Comparison of ENCODE assay signal across 16 cellular contexts in genomic region chr5:124700333-124700732, GRCh38. TPM values are rescaled to one million over a fixed set of nuclear protein-coding genes. Genes with fewer than 3 reads are reported as not detected.
DNase-seq lines count a peak whose midpoint lies in the region; ATAC-seq and TF ChIP-seq lines count a peak whose summit lies in the region.
"Had no signal": no experiment of that assay in that cellular context is flagged by ENCODE, and none has a peak within 500 bp of the region (broad histone marks: within the 10 kb centered on the region; RNA-seq: fewer than 3 reads in every experiment).

No MANE protein-coding gene starts in this region.

- TF ChIP-seq POLR2A in esophagus muscularis mucosa (IDR thresholded peaks at IDR 0.05; ENCODE audit: low read depth) (no peak), spleen (IDR thresholded peaks at IDR 0.05) (no peak)

- H3K79me2 ChIP-seq in mammary epithelial cell (ENCODE audit: insufficient read depth, low read length): peaks cover 27% of the 10 kb centered on the region

- H3K4me1 ChIP-seq in Caco-2: peaks cover 64% of the 10 kb centered on the region
- peaks cover 88% of the 10 kb centered on the region for H3K4me1 ChIP-seq in Panc1 (ENCODE audit: control insufficient read depth, insufficient read depth, low read length)
- H3K4me1 ChIP-seq in esophagus muscularis mucosa: peaks cover 49 to 92% (median 78%) of the 10 kb centered on the region in 4 donors
- H3K4me1 ChIP-seq in mammary epithelial cell (ENCODE audit: insufficient read depth, low read length): no peaks in the 10 kb centered on the region
- H3K4me1 ChIP-seq in spleen: peaks cover 0 to 53% (median 21%) of the 10 kb centered on the region in 6 donors

- POLR2A ChIA-PET in Caco-2 (lab: Charles Lee) (no interaction called here), Panc1 (lab: Charles Lee) (no interaction called here)

- TF ChIP-seq EP300 in esophagus muscularis mucosa (IDR thresholded peaks at IDR 0.05): no peak

- no peaks in the 10 kb centered on the region for H3K27me3 Mint-ChIP-seq in Caco-2 (ENCODE audit: insufficient read depth, unreplicated experiment)
- no peaks in the 10 kb centered on the region for H3K27me3 Mint-ChIP-seq in progenitor cell of endocrine pancreas
- H3K27me3 Mint-ChIP-seq: CD8-positive, alpha-beta memory T cell had no signal

- no peaks in the 10 kb centered on the region for H3K36me3 ChIP-seq in Caco-2 (ENCODE audit: control insufficient read depth, insufficient read depth, low read length)
- no peaks in the 10 kb centered on the region for H3K36me3 ChIP-seq in Panc1 (ENCODE audit: control insufficient read depth, insufficient read depth, low read length)
- no peaks in the 10 kb centered on the region for H3K36me3 ChIP-seq in esophagus muscularis mucosa
- H3K36me3 ChIP-seq in mammary epithelial cell (ENCODE audit: insufficient read depth, low read length): no peaks in the 10 kb centered on the region
- H3K36me3 ChIP-seq in spleen: no peaks in the 10 kb centered on the region

- peaks cover 19% of the 10 kb centered on the region for H3K36me3 Mint-ChIP-seq in Caco-2 (ENCODE audit: insufficient read depth, unreplicated experiment)
- H3K36me3 Mint-ChIP-seq in progenitor cell of endocrine pancreas (ENCODE audit: insufficient read depth): peaks cover 27% of the 10 kb centered on the region
- H3K36me3 Mint-ChIP-seq: CD8-positive, alpha-beta memory T cell had no signal

- intact Hi-C loops in Caco-2 (cut with micrococcal nuclease; ENCODE audit: unreplicated experiment): no loop called here
- intact Hi-C loops in Panc1 (cut with micrococcal nuclease; ENCODE audit: unreplicated experiment): no loop called here
- intact Hi-C loops in esophagus muscularis mucosa (cut with DNase I): no loop called here
- intact Hi-C loops in mammary epithelial cell (cut with micrococcal nuclease): no loop called here
- intact Hi-C loops in posterior vena cava (cut with DNase I): no loop called here
- intact Hi-C loops in spleen (cut with DNase I; ENCODE audit: low total_unique reads): no loop called here

- H3K4me3 ChIP-seq in Caco-2 (ENCODE audit: low read depth, low read length) (no peak overlapping the region), Panc1 (ENCODE audit: low read depth in 2 of 2, low read length in 2 of 2) (no peak overlapping the region), esophagus muscularis mucosa (no peak overlapping the region), mammary epithelial cell (replicated peaks in 1 of 3; ENCODE audit: insufficient read depth in 1 of 3, low read depth in 2 of 3, low read length in 3 of 3) (no peak overlapping the region), spleen (no peak overlapping the region)
- H3K4me3 ChIP-seq: BLaER1 had no signal

- H3K27ac Mint-ChIP-seq in Caco-2 (ENCODE audit: unreplicated experiment) (peak overlapping the region; percentile 29), progenitor cell of endocrine pancreas (peak overlapping the region; percentile 88)
- H3K27ac Mint-ChIP-seq: CD8-positive, alpha-beta memory T cell had no signal

- no peaks in the 10 kb centered on the region for H3K27me3 ChIP-seq in Caco-2 (replicated peaks; ENCODE audit: control insufficient read depth, insufficient read depth, low read length)
- no peaks in the 10 kb centered on the region for H3K27me3 ChIP-seq in Panc1 (ENCODE audit: control insufficient read depth, insufficient read depth, low read length)
- H3K27me3 ChIP-seq in esophagus muscularis mucosa: no peaks in the 10 kb centered on the region
- H3K27me3 ChIP-seq in mammary epithelial cell (ENCODE audit: insufficient read depth, low read length): no peaks in the 10 kb centered on the region
- H3K27me3 ChIP-seq in spleen (replicated peaks in 1 of 7): no peaks in the 10 kb centered on the region
- H3K27me3 ChIP-seq: BLaER1 had no signal

- peaks cover 44% of the 10 kb centered on the region for H3K4me1 Mint-ChIP-seq in Caco-2 (ENCODE audit: low read depth, unreplicated experiment)
- peaks cover 85% of the 10 kb centered on the region for H3K4me1 Mint-ChIP-seq in progenitor cell of endocrine pancreas (ENCODE audit: low read depth)
- H3K4me1 Mint-ChIP-seq: CD8-positive, alpha-beta memory T cell had no signal

- ATAC-seq in Panc1 (no peak), HG03460 (IDR thresholded peaks at IDR 0.05; ENCODE audit: unreplicated experiment) (no peak)

- H3K27ac ChIP-seq in Panc1 (ENCODE audit: low read length) (peak overlapping the region; percentile 86), esophagus muscularis mucosa (replicated peaks in 1 of 4) (peak overlapping the region; percentile 76 to 82 (median 80)), mammary epithelial cell (ENCODE audit: insufficient read depth, low read depth, low read length) (no peak overlapping the region), spleen (no peak overlapping the region)
- H3K27ac ChIP-seq: BLaER1 had no signal

- TF ChIP-seq CTCF in Caco-2 (IDR thresholded peaks at IDR 0.05; ENCODE audit: insufficient read depth in 1 of 2, low read depth in 1 of 2, low read length in 1 of 2, severe bottlenecking in 1 of 2, unreplicated experiment in 1 of 2): no peak
- TF ChIP-seq CTCF in Panc1 (IDR thresholded peaks at IDR 0.05): no peak
- no peak for TF ChIP-seq CTCF in esophagus muscularis mucosa (IDR thresholded peaks at IDR 0.05)
- TF ChIP-seq CTCF in progenitor cell of endocrine pancreas (IDR thresholded peaks at IDR 0.05; ENCODE audit: unreplicated experiment): no peak
- TF ChIP-seq CTCF in mammary epithelial cell (conservative IDR thresholded peaks at IDR 0.05 in 1 of 2, IDR thresholded peaks at IDR 0.05 in 1 of 2; ENCODE audit: extremely low read depth in 1 of 2, insufficient read depth in 1 of 2, low read depth in 1 of 2, low read length in 2 of 2): no peak
- no peak for TF ChIP-seq CTCF in spleen (IDR thresholded peaks at IDR 0.05 in 8 of 11, conservative IDR thresholded peaks at IDR 0.05 in 3 of 11)

- no peak overlapping the region for H2AFZ ChIP-seq in mammary epithelial cell (ENCODE audit: low read depth, low read length)

- H3K9me3 ChIP-seq in Caco-2: no peaks in the 10 kb centered on the region
- H3K9me3 ChIP-seq in Panc1 (ENCODE audit: control insufficient read depth, insufficient read depth, low read depth, low read length): no peaks in the 10 kb centered on the region
- no peaks in the 10 kb centered on the region for H3K9me3 ChIP-seq in esophagus muscularis mucosa
- H3K9me3 ChIP-seq in mammary epithelial cell (replicated peaks; ENCODE audit: insufficient read depth, low read length): no peaks in the 10 kb centered on the region
- no peaks in the 10 kb centered on the region for H3K9me3 ChIP-seq in spleen

- in situ Hi-C loops in Panc1 (cut with HindIII; ENCODE audit: low pct_unique_long_range_greater_than_20kb, low sequenced_read_pairs) (no loop called here), mammary epithelial cell (cut with MboI; ENCODE audit: low sequenced_read_pairs in 2 of 2) (no loop called here)

- DNase-seq in Caco-2 (no peak), Panc1 (ENCODE audit: low read depth, low spot score) (no peak), esophagus muscularis mucosa (ENCODE audit: extremely low spot score) (no peak), progenitor cell of endocrine pancreas (ENCODE audit: low spot score, unreplicated experiment) (no peak), mammary epithelial cell (no peak), posterior vena cava (ENCODE audit: low spot score) (no peak), spleen (no peak)
- DNase-seq: 8988T; CD8-positive, alpha-beta memory T cell; DMS 273 treated with DMSO at 0.1 percent for 48 hours; H7; Kasumi-1; NCI-H2171; NCI-H774 had no signal

- CTCF ChIA-PET in Caco-2 (lab: Charles Lee): no interaction called here
- CTCF ChIA-PET in Panc1 (lab: Charles Lee): no interaction called here
- CTCF ChIA-PET in mammary epithelial cell (lab: Charles Lee; ENCODE audit: low non-redundant PET): no interaction called here

- no peaks in the 10 kb centered on the region for H4K20me1 ChIP-seq in mammary epithelial cell (ENCODE audit: insufficient read depth, low read length)

- no peak overlapping the region for H3K4me2 ChIP-seq in mammary epithelial cell (ENCODE audit: insufficient read depth, low read depth, low read length)
- H3K4me2 ChIP-seq: BLaER1 had no signal

- H3K9ac ChIP-seq in mammary epithelial cell (ENCODE audit: insufficient read depth, low read length): no peak overlapping the region
- H3K9ac ChIP-seq: BLaER1 had no signal

- BruUV-seq in Caco-2 (replicated peaks; lab: Mats Ljungman, UMichigan) (no TSS peak), Panc1 (replicated peaks; lab: Mats Ljungman, UMichigan) (no TSS peak), mammary epithelial cell (replicated peaks; lab: Mats Ljungman, UMichigan) (no TSS peak)

- H3K9me3 Mint-ChIP-seq in Caco-2 (ENCODE audit: unreplicated experiment): no peaks in the 10 kb centered on the region
- peaks cover 4% of the 10 kb centered on the region for H3K9me3 Mint-ChIP-seq in progenitor cell of endocrine pancreas (ENCODE audit: low read depth)

- H3K4me3 Mint-ChIP-seq in Caco-2 (ENCODE audit: unreplicated experiment) (peak overlapping the region; percentile 14), progenitor cell of endocrine pancreas (ENCODE audit: low read depth) (no peak overlapping the region)
- H3K4me3 Mint-ChIP-seq: CD8-positive, alpha-beta memory T cell had no signal

- dilution Hi-C loops in mammary epithelial cell (cut with HindIII; ENCODE audit: low sequenced_read_pairs): no loop called here

- 97% methylated on average over 3 of the region's 3 CpGs for WGBS in esophagus muscularis mucosa
- WGBS in mammary epithelial cell (ENCODE audit: low coverage, missing lambda C conversion rate): 96% methylated on average over 3 of the region's 3 CpGs
- WGBS in spleen, 5 donors: 93 to 98% (median 97%) methylated on average over 3 of the region's 3 CpGs

RNA-seq across cellular contexts. Expression of gene ZNF608, which starts 46.1 kb away (rescaled TPM):
- total RNA-seq in Caco-2 (2022) (17.5 and 24.0 TPM in 2 replicates), Panc1 (2021; ENCODE audit: unreplicated experiment) (37.5 TPM), esophagus muscularis mucosa (10 to 100 TPM; 26.6 to 33.4 (median 29.5) TPM), progenitor cell of endocrine pancreas (134 and 148 TPM in 2 replicates), mammary epithelial cell (10 to 100 TPM in 1 of 2 donors, 1 to 10 TPM in 1; 7.0 to 20.0 TPM), posterior vena cava (10 to 100 TPM; 11.4 to 11.9 TPM), spleen (10 to 100 TPM in 5 of 7 donors, 1 to 10 TPM in 2; 7.7 to 14.4 (median 10.9) TPM)
- 22.8 TPM for polyA plus RNA-seq in Panc1 (2012; ENCODE audit: insufficient read length)
- polyA plus RNA-seq in mammary epithelial cell (4.4 TPM), spleen (1 to 10 TPM; 5.8 to 9.9 (median 6.9) TPM)
- polyA minus RNA-seq in mammary epithelial cell: 5.8 TPM
- total RNA-seq: CD8-positive, alpha-beta memory T cell had no signal
- polyA plus RNA-seq: CD8-positive, alpha-beta memory T cell had no signal

Comparison
In these comparisons a context has a peak if more than half of its experiments do, and no peak if none do; other contexts are left out.
1. H3K27ac ChIP-seq: peak in Panc1 (single experiment) and esophagus muscularis mucosa (4 of 4); none in mammary epithelial cell (single experiment) and spleen (0 of 8).